25 cellular contexts compared by ENCODE assay signal in the genomic region with DNA sequence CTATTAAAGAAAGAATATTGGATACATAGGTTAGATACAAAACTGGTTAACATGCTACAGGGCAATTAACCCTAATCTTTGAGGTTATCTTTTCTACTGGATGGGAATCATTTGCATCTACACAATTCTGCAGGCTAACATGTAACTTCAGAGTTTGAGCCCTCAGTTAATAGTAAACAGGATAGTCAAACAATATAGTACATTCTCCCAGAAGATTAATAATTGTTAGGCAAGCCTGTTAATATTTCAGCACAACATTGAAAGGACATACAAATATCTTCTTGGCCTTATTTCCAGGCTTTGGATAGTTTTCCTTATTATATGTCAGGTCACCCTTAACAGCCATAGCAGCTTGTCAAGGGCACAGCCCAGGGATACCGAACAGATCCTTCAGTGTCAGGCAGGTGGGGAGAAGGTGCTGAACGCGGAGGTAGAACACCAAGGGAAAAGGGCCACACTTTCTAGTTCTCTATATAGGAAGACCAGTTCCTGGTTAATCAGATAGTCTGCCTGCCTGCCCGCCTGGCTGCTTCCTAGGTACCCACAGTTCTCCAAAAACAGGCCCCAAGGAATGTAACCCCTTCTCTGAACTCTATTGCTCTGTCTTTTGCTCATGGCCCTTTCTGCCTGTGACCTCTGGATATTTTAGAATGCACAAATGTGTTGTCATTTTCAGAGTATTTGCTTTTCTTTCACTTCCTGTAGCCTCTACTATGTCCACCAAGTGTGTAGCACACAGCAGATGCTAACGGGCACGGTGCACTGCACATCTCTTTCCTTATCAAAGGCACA.
A peak's percentile ranks its signal among the peaks of the same experiment; 100 is the strongest.
DNase-seq lines count a peak whose midpoint lies in the region; ATAC-seq, FAIRE-seq and TF ChIP-seq lines count a peak whose summit lies in the region.
"Had no signal": no experiment of that assay in that cellular context is flagged by ENCODE, and none has a peak within 500 bp of the region (broad histone marks: within the 10 kb centered on the region; RNA-seq: fewer than 3 reads in every experiment).

No MANE protein-coding gene starts in this region.

- CTCF ChIA-PET in A549 (lab: Yijun Ruan, JAX) = interaction anchor here (2.1 kb wide), 1 partner anchor 590 kb away, joined by 11 read pairs; no protein-coding TSS in a partner anchor
- CTCF ChIA-PET in Caco-2 (lab: Charles Lee) = no interaction called here

- peaks cover 3% of the 10 kb centered on the region for H3K9me3 Mint-ChIP-seq in activated T-helper 17 cell treated with anti-CD3 and anti-CD28 coated beads, Interleukin-2, amount 50 U/mL, for 72 hours
- H3K9me3 Mint-ChIP-seq in nephron progenitor cell (peaks cover 22% of the 10 kb centered on the region), Caco-2 (ENCODE audit: unreplicated experiment) (no peaks in the 10 kb centered on the region)
- H3K9me3 Mint-ChIP-seq: natural killer cell treated with Interleukin-12 subunit alpha and Interleukin-12 subunit beta and Interleukin-15 and Interleukin-18, amount 100 ng/mL, for 72 hours had no signal

- no peak overlapping the region for H3K27ac ChIP-seq in A549
- H3K27ac ChIP-seq in stomach = no peak overlapping the region
- H3K27ac ChIP-seq in foreskin keratinocyte = no peak overlapping the region
- H3K27ac ChIP-seq: left ventricle myocardium inferior, SJCRH30, upper lobe of right lung had no signal

- TF ChIP-seq RAD21 in A549 (conservative IDR thresholded peaks at IDR 0.05 in 1 of 2, IDR thresholded peaks at IDR 0.05 in 1 of 2) = no peak

- H3K27ac Mint-ChIP-seq in activated T-helper 17 cell treated with anti-CD3 and anti-CD28 coated beads, Interleukin-2, amount 50 U/mL, for 72 hours = peak overlapping the region; percentile 28
- H3K27ac Mint-ChIP-seq in nephron progenitor cell (peak overlapping the region; percentile 4), Caco-2 (ENCODE audit: unreplicated experiment) (no peak overlapping the region)
- H3K27ac Mint-ChIP-seq: activated CD4-positive, alpha-beta memory T cell treated with anti-CD3 and anti-CD28 coated beads for 36 hours; activated naive CD8-positive, alpha-beta T cell treated with anti-CD3 and anti-CD28 coated beads, Interleukin-2, amount 10 ng/mL, durations not matched to agents 7 days and 5 days; natural killer cell treated with Interleukin-12 subunit alpha and Interleukin-12 subunit beta and Interleukin-15 and Interleukin-18, amount 100 ng/mL, for 72 hours; progenitor cell of endocrine pancreas had no signal

- ATAC-seq in A549 (no peak; a peak in 2 of 6 replicates), foreskin keratinocyte (no peak)
- ATAC-seq in activated T-helper 17 cell treated with anti-CD3 and anti-CD28 coated beads, Interleukin-2, amount 50 U/mL, for 72 hours (replicated peaks) = no peak
- ATAC-seq: natural killer cell treated with Interleukin-12 subunit alpha and Interleukin-12 subunit beta and Interleukin-15 and Interleukin-18, amount 100 ng/mL, for 72 hours; upper lobe of right lung had no signal

- DNase-seq in A549 (ENCODE audit: low read depth in 1 of 2, low spot score in 1 of 2) (no peak), GM19239 (ENCODE audit: insufficient read length, low spot score) (no peak), nephron progenitor cell (no peak), stomach (no peak), HT-29 (ENCODE audit: low spot score) (no peak), Caco-2 (no peak), foreskin keratinocyte (no peak)
- DNase-seq: activated CD4-positive, alpha-beta memory T cell treated with anti-CD3 and anti-CD28 coated beads for 36 hours; activated CD8-positive, alpha-beta memory T cell treated with anti-CD3 and anti-CD28 coated beads, Interleukin-2, amount 50 U/mL, for 48 hours; activated effector memory CD4-positive, alpha-beta T cell treated with Interleukin-2 at 50 U/mL for 16 hours; activated naive CD8-positive, alpha-beta T cell treated with anti-CD3 and anti-CD28 coated beads, Interleukin-2, amount 10 ng/mL, durations not matched to agents 7 days and 5 days; BE2C; left ventricle myocardium inferior; midbrain; NCI-H1417 treated with DMSO at 0.1 percent for 48 hours; NCI-H524 treated with DMSO at 0.1 percent for 48 hours; NK-92 treated with Interleukin-12 subunit alpha and Interleukin-12 subunit beta, amount 100 ng/mL, for 24 hours; upper lobe of right lung had no signal

- H3K36me3 Mint-ChIP-seq in activated T-helper 17 cell treated with anti-CD3 and anti-CD28 coated beads, Interleukin-2, amount 50 U/mL, for 72 hours (ENCODE audit: low read depth) = no peaks in the 10 kb centered on the region
- H3K36me3 Mint-ChIP-seq in nephron progenitor cell (ENCODE audit: low read depth) (peaks cover 8% of the 10 kb centered on the region), Caco-2 (ENCODE audit: insufficient read depth, unreplicated experiment) (no peaks in the 10 kb centered on the region)
- H3K36me3 Mint-ChIP-seq: activated CD4-positive, alpha-beta memory T cell treated with anti-CD3 and anti-CD28 coated beads for 36 hours; IgD-negative memory B cell; natural killer cell treated with Interleukin-12 subunit alpha and Interleukin-12 subunit beta and Interleukin-15 and Interleukin-18, amount 100 ng/mL, for 72 hours had no signal

- no peaks in the 10 kb centered on the region for H3K27me3 Mint-ChIP-seq in activated T-helper 17 cell treated with anti-CD3 and anti-CD28 coated beads, Interleukin-2, amount 50 U/mL, for 72 hours
- H3K27me3 Mint-ChIP-seq in nephron progenitor cell (ENCODE audit: low read depth, poor library complexity) (peaks cover 3% of the 10 kb centered on the region), Caco-2 (ENCODE audit: insufficient read depth, unreplicated experiment) (no peaks in the 10 kb centered on the region)
- H3K27me3 Mint-ChIP-seq: progenitor cell of endocrine pancreas had no signal

- no peaks in the 10 kb centered on the region for H3K36me3 ChIP-seq in stomach
- no peaks in the 10 kb centered on the region for H3K36me3 ChIP-seq in Caco-2 (ENCODE audit: control insufficient read depth, insufficient read depth, low read length)
- H3K36me3 ChIP-seq: BE2C, HAP-1, left ventricle myocardium inferior, SJCRH30, upper lobe of right lung had no signal

- H3K4me1 Mint-ChIP-seq in activated T-helper 17 cell treated with anti-CD3 and anti-CD28 coated beads, Interleukin-2, amount 50 U/mL, for 72 hours = peaks cover 2% of the 10 kb centered on the region
- peaks cover 16% of the 10 kb centered on the region for H3K4me1 Mint-ChIP-seq in nephron progenitor cell
- peaks cover 28% of the 10 kb centered on the region for H3K4me1 Mint-ChIP-seq in Caco-2 (ENCODE audit: low read depth, unreplicated experiment)

- BruUV-seq in Caco-2 (replicated peaks; lab: Mats Ljungman, UMichigan) = no TSS peak

- TF ChIP-seq POLR2A in A549 (IDR thresholded peaks at IDR 0.05; ENCODE audit: low read length) = no peak
- no peak for TF ChIP-seq POLR2A in stomach (IDR thresholded peaks at IDR 0.05)

- peak overlapping the region; percentile 5; the same call in 1 of the 3 replicates for H3K4me2 ChIP-seq in A549

- POLR2A ChIA-PET in A549 (lab: Yijun Ruan, JAX) (no interaction called here), Caco-2 (lab: Charles Lee) (no interaction called here)

- H3K9me3 ChIP-seq in A549 (peaks cover 7% of the 10 kb centered on the region), stomach (peaks cover 0 to 4% (median 0%) of the 10 kb centered on the region in 4 donors), Caco-2 (peaks cover 5% of the 10 kb centered on the region)
- H3K9me3 ChIP-seq: BE2C, SJCRH30, upper lobe of right lung had no signal

- FAIRE-seq in A549 (lab: Jason Lieb, UNC) (no peak), GM19239 (lab: Jason Lieb, UNC) (peak; percentile 85)
- FAIRE-seq: RCC 7860 had no signal

- intact Hi-C loops in stomach (cut with DNase I; ENCODE audit: low total_unique reads) (no loop called here), Caco-2 (cut with micrococcal nuclease; ENCODE audit: unreplicated experiment) (loop anchor here (10.0 kb wide), 1 partner anchor 242 kb away; no protein-coding TSS in a partner anchor)

- H3K4me3 Mint-ChIP-seq in activated T-helper 17 cell treated with anti-CD3 and anti-CD28 coated beads, Interleukin-2, amount 50 U/mL, for 72 hours = no peak overlapping the region
- H3K4me3 Mint-ChIP-seq in nephron progenitor cell (no peak overlapping the region), Caco-2 (ENCODE audit: unreplicated experiment) (no peak overlapping the region)
- H3K4me3 Mint-ChIP-seq: activated CD4-positive, alpha-beta memory T cell treated with anti-CD3 and anti-CD28 coated beads for 36 hours; activated naive CD8-positive, alpha-beta T cell treated with anti-CD3 and anti-CD28 coated beads, Interleukin-2, amount 10 ng/mL, durations not matched to agents 7 days and 5 days; IgD-negative memory B cell; natural killer cell treated with Interleukin-12 subunit alpha and Interleukin-12 subunit beta and Interleukin-15 and Interleukin-18, amount 100 ng/mL, for 72 hours had no signal

- H3K4me1 ChIP-seq in A549 (0 out of 3 replicates have a peak, but pooled peaks cover 7% of the 10 kb centered on the region), stomach (peaks cover 0 to 9% (median 0%) of the 10 kb centered on the region in 4 donors), Caco-2 (peaks cover 38% of the 10 kb centered on the region), foreskin keratinocyte (no peaks in the 10 kb centered on the region)
- H3K4me1 ChIP-seq: left ventricle myocardium inferior had no signal

- 53% methylated on average over 6 of the region's 6 CpGs for WGBS in A549 (ENCODE audit: missing lambda C conversion rate)
- WGBS in stomach, 5 donors = 69 to 81% (median 72%) methylated on average over 6 of the region's 6 CpGs

- no peak for TF ChIP-seq EP300 in A549 (IDR thresholded peaks at IDR 0.05)
- TF ChIP-seq EP300 in stomach (IDR thresholded peaks at IDR 0.05) = no peak

- no peak for TF ChIP-seq CTCF in A549 (IDR thresholded peaks at IDR 0.05)
- no peak for TF ChIP-seq CTCF in nephron progenitor cell (IDR thresholded peaks at IDR 0.05)
- TF ChIP-seq CTCF in stomach (IDR thresholded peaks at IDR 0.05) = no peak
- TF ChIP-seq CTCF in Caco-2 (IDR thresholded peaks at IDR 0.05; ENCODE audit: insufficient read depth in 1 of 2, low read depth in 1 of 2, low read length in 1 of 2, severe bottlenecking in 1 of 2, unreplicated experiment in 1 of 2) = no peak
- TF ChIP-seq CTCF in foreskin keratinocyte (conservative IDR thresholded peaks at IDR 0.05) = no peak

- H3K4me3 ChIP-seq in A549 = no peak overlapping the region
- no peak overlapping the region for H3K4me3 ChIP-seq in stomach
- H3K4me3 ChIP-seq in Caco-2 (ENCODE audit: low read depth, low read length) = no peak overlapping the region
- H3K4me3 ChIP-seq: HAP-1, left ventricle myocardium inferior, SJCRH30, upper lobe of right lung had no signal

- H3K27me3 ChIP-seq in stomach (no peaks in the 10 kb centered on the region), Caco-2 (replicated peaks; ENCODE audit: control insufficient read depth, insufficient read depth, low read length) (no peaks in the 10 kb centered on the region), foreskin keratinocyte (peaks cover 13% of the 10 kb centered on the region)
- H3K27me3 ChIP-seq: BE2C, SJCRH30, upper lobe of right lung had no signal
